In the genomic region with DNA sequence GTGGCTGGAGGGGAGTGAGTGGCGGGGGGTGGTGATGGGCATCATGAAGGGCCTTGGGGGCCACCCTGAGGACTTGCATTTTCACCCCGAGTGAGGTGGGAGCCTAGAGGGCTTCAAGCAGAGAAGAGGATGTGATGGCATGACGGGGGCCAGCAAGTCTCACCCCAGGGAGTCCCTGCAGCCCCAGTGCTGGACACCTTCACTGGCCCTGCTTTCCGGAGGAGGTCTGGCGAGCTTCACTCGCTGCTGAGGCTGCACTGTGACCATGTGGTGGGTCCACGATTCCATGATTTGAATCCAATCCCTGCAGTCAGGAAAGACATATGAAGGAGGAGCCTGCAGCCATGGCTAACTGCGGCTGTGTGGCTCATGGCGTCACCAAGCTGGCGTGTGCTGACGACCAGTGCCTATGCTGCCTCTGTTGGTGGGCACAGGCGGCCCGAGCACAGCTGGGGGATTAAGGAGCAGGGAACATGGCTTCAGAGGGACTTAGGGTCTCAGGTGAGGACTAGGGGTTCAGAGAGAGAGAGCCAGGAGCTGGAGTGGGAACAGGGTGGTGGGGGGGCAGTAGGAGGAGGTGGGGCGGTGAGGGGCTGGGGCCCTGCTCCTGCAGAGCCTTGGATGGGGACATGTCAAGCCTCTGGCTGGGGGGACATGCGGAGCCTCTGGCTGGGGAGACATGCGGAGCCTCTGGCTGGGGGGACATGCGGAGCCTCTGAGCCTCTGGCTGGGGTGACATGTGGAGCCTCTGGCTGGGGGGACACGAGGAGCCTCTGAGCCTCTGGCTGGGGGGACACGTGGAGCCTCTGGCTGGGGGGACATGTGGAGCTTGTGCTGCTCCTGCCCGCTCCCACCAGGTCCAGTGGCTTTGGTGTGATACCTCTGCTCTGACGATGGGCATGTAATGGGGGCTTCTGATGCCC, we compare ENCODE assay signal across 14 cellular contexts. TPM values are rescaled to one million over a fixed set of nuclear protein-coding genes. Genes with fewer than 3 reads are reported as not detected.
A peak's percentile ranks its signal among the peaks of the same experiment; 100 is the strongest.
DNase-seq lines count a peak whose midpoint lies in the region; ATAC-seq and TF ChIP-seq lines count a peak whose summit lies in the region.
"Had no signal": no experiment of that assay in that cellular context is flagged by ENCODE, and none has a peak within 500 bp of the region (broad histone marks: within the 10 kb centered on the region; RNA-seq: fewer than 3 reads in every experiment).

No MANE protein-coding gene starts in this region.

- H3K4me3 ChIP-seq in CD4-positive, CD25-positive, alpha-beta regulatory T cell (ENCODE audit: low read depth, low read length), result peak overlapping the region; percentile 93
- H3K4me3 ChIP-seq in Loucy (ENCODE audit: low read length, poor library complexity, severe bottlenecking) (peak overlapping the region; percentile 95), neuronal stem cell (ENCODE audit: low read length in 2 of 2) (no peak overlapping the region)
- H3K4me3 ChIP-seq in effector memory CD4-positive, alpha-beta T cell (ENCODE audit: insufficient read depth, low read depth, low read length, poor library complexity, severe bottlenecking), result peak overlapping the region; percentile 75
- H3K4me3 ChIP-seq: PC-9, prostate gland had no signal

- no peaks in the 10 kb centered on the region for H3K27me3 ChIP-seq in CD4-positive, CD25-positive, alpha-beta regulatory T cell (ENCODE audit: control insufficient read depth, insufficient read depth, low read length)
- H3K27me3 ChIP-seq in Loucy (ENCODE audit: insufficient read depth, low read length, poor library complexity, severe bottlenecking), result peaks cover 5% of the 10 kb centered on the region
- no peaks in the 10 kb centered on the region for H3K27me3 ChIP-seq in effector memory CD4-positive, alpha-beta T cell (replicated peaks; ENCODE audit: control insufficient read depth, insufficient read depth, low read length, poor library complexity, severe bottlenecking)
- H3K27me3 ChIP-seq in neuronal stem cell (ENCODE audit: control insufficient read depth in 3 of 3, insufficient read depth in 3 of 3, low read depth in 1 of 3, low read length in 3 of 3), result no peaks in the 10 kb centered on the region

- H3K4me2 ChIP-seq in Loucy (ENCODE audit: low read depth, low read length, poor library complexity, severe bottlenecking) (peak overlapping the region; percentile 92), neuronal stem cell (ENCODE audit: insufficient read depth, low read length, poor library complexity, severe bottlenecking) (no peak overlapping the region)
- H3K4me2 ChIP-seq: PC-9 had no signal

- no peak for TF ChIP-seq CTCF in Loucy (conservative IDR thresholded peaks at IDR 0.05; ENCODE audit: low read length)

- H3K14ac ChIP-seq in neuronal stem cell (ENCODE audit: low read length), result no peak overlapping the region

- peaks cover 26% of the 10 kb centered on the region for H4K20me1 ChIP-seq in Loucy (ENCODE audit: insufficient read depth, low read length, poor library complexity, severe bottlenecking)

- H2BK5ac ChIP-seq in neuronal stem cell (ENCODE audit: low read length), result peak overlapping the region; percentile 3

- H2AFZ ChIP-seq in Loucy (ENCODE audit: low read length) (no peak overlapping the region), neuronal stem cell (ENCODE audit: low read length) (no peak overlapping the region)
- H2AFZ ChIP-seq: PC-9 had no signal

- H3K18ac ChIP-seq in neuronal stem cell (ENCODE audit: low read length), result peak overlapping the region; percentile 87

- H3K79me2 ChIP-seq in Loucy (ENCODE audit: insufficient read depth, low read length), result peaks cover 96% of the 10 kb centered on the region

- H3K27me3 Mint-ChIP-seq in CD4-positive, CD25-positive, alpha-beta regulatory T cell, result no peaks in the 10 kb centered on the region

- H3K9me2 ChIP-seq in Loucy (replicated peaks; ENCODE audit: low read depth, low read length), result no peaks in the 10 kb centered on the region

- peak overlapping the region; percentile 77 for H2BK15ac ChIP-seq in neuronal stem cell (ENCODE audit: low read length)

- no peaks in the 10 kb centered on the region for H3K79me1 ChIP-seq in neuronal stem cell (ENCODE audit: low read depth, low read length)

- H3K27ac Mint-ChIP-seq in CD4-positive, CD25-positive, alpha-beta regulatory T cell, result peak overlapping the region; percentile 100

- no peak overlapping the region for H4K8ac ChIP-seq in neuronal stem cell (ENCODE audit: low read depth, low read length)

- H3K23ac ChIP-seq in neuronal stem cell (ENCODE audit: low read depth, low read length, poor library complexity), result peak overlapping the region; percentile 37

- H3K9ac ChIP-seq in Loucy (ENCODE audit: low read depth, low read length, poor library complexity, severe bottlenecking), result peak overlapping the region; percentile 99
- no peak overlapping the region for H3K9ac ChIP-seq in neuronal stem cell (ENCODE audit: low read depth, low read length, poor library complexity)

- peaks cover 40% of the 10 kb centered on the region for H3K36me3 Mint-ChIP-seq in CD4-positive, CD25-positive, alpha-beta regulatory T cell

- H3K27ac ChIP-seq in CD4-positive, CD25-positive, alpha-beta regulatory T cell (ENCODE audit: insufficient read depth, low read length, poor library complexity, severe bottlenecking), result peak overlapping the region; percentile 92
- peak overlapping the region; percentile 98 for H3K27ac ChIP-seq in effector memory CD4-positive, alpha-beta T cell (ENCODE audit: insufficient read depth, low read length, poor library complexity, severe bottlenecking)
- H3K27ac ChIP-seq in neuronal stem cell (replicated peaks; ENCODE audit: low read length), result no peak overlapping the region
- H3K27ac ChIP-seq: PC-9, prostate gland had no signal

- H3K9me3 ChIP-seq in CD4-positive, CD25-positive, alpha-beta regulatory T cell (ENCODE audit: control insufficient read depth in 2 of 2, low read length in 2 of 2), result no peaks in the 10 kb centered on the region
- no peaks in the 10 kb centered on the region for H3K9me3 ChIP-seq in Loucy (ENCODE audit: insufficient read depth, low read depth, low read length)
- no peaks in the 10 kb centered on the region for H3K9me3 ChIP-seq in effector memory CD4-positive, alpha-beta T cell (ENCODE audit: control insufficient read depth, low read length)
- H3K9me3 ChIP-seq in neuronal stem cell (replicated peaks in 1 of 2; ENCODE audit: control insufficient read depth in 2 of 2, insufficient read depth in 1 of 2, low read depth in 1 of 2, low read length in 2 of 2), result no peaks in the 10 kb centered on the region
- H3K9me3 ChIP-seq: prostate gland had no signal

- no peak for ATAC-seq in CD4-positive, CD25-positive, alpha-beta regulatory T cell (ENCODE audit: low read depth in 2 of 2)
- no peak for ATAC-seq in HG02973 (IDR thresholded peaks at IDR 0.05; ENCODE audit: unreplicated experiment)
- ATAC-seq in activated CD4-positive, CD25-positive, alpha-beta regulatory T cell treated with anti-CD3 and anti-CD28 coated beads, Interleukin-2, amount 50 U/mL, for 24 hours, result no peak
- no peak for ATAC-seq in GM21447 (IDR thresholded peaks at IDR 0.05; ENCODE audit: unreplicated experiment)

- H3K4me3 Mint-ChIP-seq in CD4-positive, CD25-positive, alpha-beta regulatory T cell, result peak overlapping the region; percentile 92 to 99 (median 96)

- H3K4me1 Mint-ChIP-seq in CD4-positive, CD25-positive, alpha-beta regulatory T cell, result peaks cover 9 to 93% (median 66%) of the 10 kb centered on the region in 4 donors

- H4K91ac ChIP-seq in neuronal stem cell (ENCODE audit: low read depth, low read length, poor library complexity), result no peak overlapping the region

- H3K36me3 ChIP-seq in CD4-positive, CD25-positive, alpha-beta regulatory T cell (ENCODE audit: control insufficient read depth, insufficient read depth, low read length), result peaks cover 4% of the 10 kb centered on the region
- peaks cover 9% of the 10 kb centered on the region for H3K36me3 ChIP-seq in Loucy (ENCODE audit: insufficient read depth, low read length)
- H3K36me3 ChIP-seq in effector memory CD4-positive, alpha-beta T cell (ENCODE audit: control insufficient read depth, insufficient read depth, low read length), result peaks cover 16% of the 10 kb centered on the region
- H3K36me3 ChIP-seq in neuronal stem cell (replicated peaks in 1 of 2; ENCODE audit: control insufficient read depth in 2 of 2, insufficient read depth in 2 of 2, low read length in 2 of 2), result no peaks in the 10 kb centered on the region
- H3K36me3 ChIP-seq: prostate gland had no signal

- peaks cover 9% of the 10 kb centered on the region; the same call in 1 of the 2 replicates for H3F3A ChIP-seq in Loucy (ENCODE audit: low read depth)

- H3K4me1 ChIP-seq in CD4-positive, CD25-positive, alpha-beta regulatory T cell (ENCODE audit: control insufficient read depth, insufficient read depth, low read length, poor library complexity, severe bottlenecking), result peaks cover 94% of the 10 kb centered on the region
- H3K4me1 ChIP-seq in Loucy (ENCODE audit: insufficient read depth, low read length, poor library complexity, severe bottlenecking), result peaks cover 77% of the 10 kb centered on the region
- H3K4me1 ChIP-seq in effector memory CD4-positive, alpha-beta T cell (ENCODE audit: control insufficient read depth, insufficient read depth, low read length, poor library complexity, severe bottlenecking), result peaks cover 81% of the 10 kb centered on the region
- H3K4me1 ChIP-seq in neuronal stem cell (ENCODE audit: control insufficient read depth in 2 of 2, insufficient read depth in 1 of 2, low read depth in 1 of 2, low read length in 2 of 2), result peaks cover 2 to 4% of the 10 kb centered on the region in 2 donors
- H3K4me1 ChIP-seq: prostate gland had no signal

- H3K4ac ChIP-seq in neuronal stem cell (ENCODE audit: low read length), result peak overlapping the region; percentile 58

- no peaks in the 10 kb centered on the region for H3K9me3 Mint-ChIP-seq in CD4-positive, CD25-positive, alpha-beta regulatory T cell

- peak overlapping the region; percentile 17 for H2BK12ac ChIP-seq in neuronal stem cell (ENCODE audit: low read length)

- peak overlapping the region; percentile 56 for H2AK5ac ChIP-seq in neuronal stem cell (ENCODE audit: low read depth, low read length)

- no peak overlapping the region for H2BK120ac ChIP-seq in neuronal stem cell (ENCODE audit: low read depth, low read length)

- DNase-seq in CD4-positive, CD25-positive, alpha-beta regulatory T cell, result no peak
- no peak for DNase-seq in effector memory CD4-positive, alpha-beta T cell
- DNase-seq in neuronal stem cell (ENCODE audit: low spot score) (no peak), SK-N-DZ (ENCODE audit: low spot score) (no peak)
- DNase-seq: cortex of kidney, NCI-H1092, NCI-H2227 treated with DMSO at 0.1 percent for 48 hours, PC-9 had no signal

- WGBS in neuronal stem cell (ENCODE audit: extremely low coverage in 2 of 2, insufficient read length in 2 of 2, insufficient replicate concordance in 1 of 2), 2 donors, result no CpG with 5 or more reads among the region's 21 CpGs

RNA-seq across cellular contexts. Expression of gene ZAP70, which starts 3.6 kb away (rescaled TPM):
- total RNA-seq in CD4-positive, CD25-positive, alpha-beta regulatory T cell, result 431 TPM
- polyA plus RNA-seq in CD4-positive, CD25-positive, alpha-beta regulatory T cell, result 100 to 1,000 TPM; 104 to 144 (median 130) TPM
- polyA plus RNA-seq in neuronal stem cell (2013, experiment 1 of 2), result 0.08 TPM
- polyA plus RNA-seq in neuronal stem cell (2013, experiment 2 of 2), result 0.06 TPM
- polyA plus RNA-seq in SK-N-DZ (2014; cell fraction: cytosol; rRNA removed), result 3.5 and 7.8 TPM in 2 replicates
- polyA plus RNA-seq in SK-N-DZ (2014; cell fraction: nucleus; rRNA removed), result 30.0 and 44.7 TPM in 2 replicates
- total RNA-seq: lung microvascular endothelial cell, PC-9 had no signal

RNA-seq across cellular contexts. Expression of gene C2orf92, which starts 47.4 kb away (rescaled TPM):
- total RNA-seq in CD4-positive, CD25-positive, alpha-beta regulatory T cell, result 20.4 TPM
- under 1 TPM in 1 of 4 donors, not detected in 3; 0.61 TPM for polyA plus RNA-seq in CD4-positive, CD25-positive, alpha-beta regulatory T cell
- 3.1 TPM for polyA plus RNA-seq in neuronal stem cell (2013, experiment 1 of 2)
- polyA plus RNA-seq in neuronal stem cell (2013, experiment 2 of 2), result 3.7 TPM
- 1.0 and 1.6 TPM in 2 replicates for polyA plus RNA-seq in SK-N-DZ (2014; cell fraction: cytosol; rRNA removed)
- 4.5 and 15.1 TPM in 2 replicates for polyA plus RNA-seq in SK-N-DZ (2014; cell fraction: nucleus; rRNA removed)

RNA-seq across cellular contexts. Expression of gene ACTR1B, which starts 53.1 kb away (rescaled TPM):
- total RNA-seq in CD4-positive, CD25-positive, alpha-beta regulatory T cell, result 86.3 TPM
- 10 to 100 TPM; 12.9 to 22.6 (median 21.8) TPM for polyA plus RNA-seq in CD4-positive, CD25-positive, alpha-beta regulatory T cell
- 58.1 TPM for polyA plus RNA-seq in neuronal stem cell (2013, experiment 1 of 2)
- polyA plus RNA-seq in neuronal stem cell (2013, experiment 2 of 2), result 55.1 TPM
- 80.4 and 85.8 TPM in 2 replicates for polyA plus RNA-seq in SK-N-DZ (2014; cell fraction: cytosol; rRNA removed)
- polyA plus RNA-seq in SK-N-DZ (2014; cell fraction: nucleus; rRNA removed), result 228 and 251 TPM in 2 replicates

Comparison
In these comparisons a context has a peak if more than half of its experiments do, and no peak if none do; other contexts are left out.
1. H3K4me3 ChIP-seq: peak in CD4-positive, CD25-positive, alpha-beta regulatory T cell (single experiment), Loucy (single experiment) and effector memory CD4-positive, alpha-beta T cell (single experiment); none in neuronal stem cell (0 of 2).